ENCODE assay signal across 39 cellular contexts in genomic region chr2:26708457-26708856, GRCh38. TPM values are rescaled to one million over a fixed set of nuclear protein-coding genes. Genes with fewer than 3 reads are reported as not detected.
"Had no signal": no experiment of that assay in that cellular context is flagged by ENCODE, and none has a peak within 500 bp of the region (broad histone marks: within the 10 kb centered on the region; RNA-seq: fewer than 3 reads in every experiment).

No MANE protein-coding gene starts in this region.

- DNase-seq: activated B cell treated with CpG ODN at 0.5 μM for 24 hours; activated CD4-positive, alpha-beta memory T cell treated with anti-CD3 and anti-CD28 coated beads for 36 hours; activated CD4-positive, alpha-beta T cell treated with anti-CD3 and anti-CD28 coated beads for 36 hours; activated CD4-positive, alpha-beta T cell treated with anti-CD3 and anti-CD28 coated beads, Interleukin-2, amount 10 ng/mL, durations not matched to agents 24 days and 14 days; activated CD8-positive, alpha-beta memory T cell treated with anti-CD3 and anti-CD28 coated beads, Interleukin-2, amount 10 ng/mL, durations not matched to agents 7 days and 5 days; activated CD8-positive, alpha-beta memory T cell treated with anti-CD3 and anti-CD28 coated beads, Interleukin-2, amount 50 U/mL, for 4 hours; activated CD8-positive, alpha-beta T cell treated with anti-CD3 and anti-CD28 coated beads, Interleukin-2, amount 10 ng/mL, durations not matched to agents 7 days and 5 days; activated effector memory CD4-positive, alpha-beta T cell treated with anti-CD3 and anti-CD28 coated beads, Interleukin-2, amount 50 U/mL, for 16 hours; activated naive CD4-positive, alpha-beta T cell treated with anti-CD3 and anti-CD28 coated beads for 36 hours; activated naive CD8-positive, alpha-beta T cell treated with anti-CD3 and anti-CD28 coated beads for 36 hours; activated naive CD8-positive, alpha-beta T cell treated with anti-CD3 and anti-CD28 coated beads, Interleukin-2, amount 50 U/mL, for 24 hours; activated T-cell treated with anti-CD3 and anti-CD28 coated beads, Interleukin-2, amount 50 U/mL, for 1 hour; activated T-cell treated with anti-CD3 and anti-CD28 coated beads, Interleukin-2, amount 50 U/mL, for 48 hours; brain microvascular endothelial cell; caudate nucleus; cortex of kidney; dermis blood vessel endothelial cell; effector CD4-positive, alpha-beta T cell; effector memory CD8-positive, alpha-beta T cell; esophagus squamous epithelium; foreskin melanocyte; head of caudate nucleus; SW 1271; T-cell; T1000; WERI-Rb-1 had no signal

- H3K36me3 Mint-ChIP-seq: activated CD4-positive, alpha-beta memory T cell treated with anti-CD3 and anti-CD28 coated beads for 36 hours; activated CD8-positive, alpha-beta memory T cell treated with anti-CD3 and anti-CD28 coated beads, Interleukin-2, amount 10 ng/mL, durations not matched to agents 7 days and 5 days; activated naive CD4-positive, alpha-beta T cell treated with anti-CD3 and anti-CD28 coated beads, Interleukin-2, amount 50 U/mL, for 24 hours; activated naive CD8-positive, alpha-beta T cell treated with anti-CD3 and anti-CD28 coated beads for 36 hours; T-cell had no signal

- H3K4me3 Mint-ChIP-seq: activated B cell treated with CpG ODN at 0.5 μM for 24 hours; activated CD4-positive, alpha-beta memory T cell treated with anti-CD3 and anti-CD28 coated beads for 36 hours; activated CD4-positive, alpha-beta T cell treated with anti-CD3 and anti-CD28 coated beads for 36 hours; activated CD4-positive, alpha-beta T cell treated with anti-CD3 and anti-CD28 coated beads, Interleukin-2, amount 10 ng/mL, durations not matched to agents 24 days and 14 days; activated CD8-positive, alpha-beta memory T cell treated with anti-CD3 and anti-CD28 coated beads, Interleukin-2, amount 10 ng/mL, durations not matched to agents 7 days and 5 days; activated CD8-positive, alpha-beta T cell treated with anti-CD3 and anti-CD28 coated beads, Interleukin-2, amount 10 ng/mL, durations not matched to agents 7 days and 5 days; activated naive CD4-positive, alpha-beta T cell treated with anti-CD3 and anti-CD28 coated beads for 36 hours; activated naive CD4-positive, alpha-beta T cell treated with anti-CD3 and anti-CD28 coated beads, Interleukin-2, amount 50 U/mL, for 24 hours; activated naive CD8-positive, alpha-beta T cell treated with anti-CD3 and anti-CD28 coated beads for 36 hours; activated naive CD8-positive, alpha-beta T cell treated with anti-CD3 and anti-CD28 coated beads, Interleukin-2, amount 50 U/mL, for 24 hours; activated T-helper 1 cell treated with anti-CD3 and anti-CD28 coated beads, Interleukin-12 subunit alpha, Interleukin-12 subunit beta, Interleukin-2, Interleukin-4 antibody, amounts not matched to agents 30 ng/mL and 10 ng/mL and 1 ng/mL, durations not matched to agents 14 hours and 24 hours and 36 hours; effector memory CD8-positive, alpha-beta T cell; T-cell; T-helper 1 cell treated with Interleukin-12 subunit alpha and Interleukin-12 subunit beta and Interleukin-4 antibody, amounts not matched to agents 30 μg/mL and 1 μg/mL, for 36 hours; T-helper 2 cell treated with Interferon-gamma antibody and Interleukin-4, amounts not matched to agents 5 μg/mL and 100 μg/mL, for 36 hours had no signal

- H3K27me3 Mint-ChIP-seq: activated CD4-positive, alpha-beta T cell treated with anti-CD3 and anti-CD28 coated beads for 36 hours; activated CD4-positive, alpha-beta T cell treated with anti-CD3 and anti-CD28 coated beads, Interleukin-2, amount 10 ng/mL, durations not matched to agents 24 days and 14 days; activated naive CD8-positive, alpha-beta T cell treated with anti-CD3 and anti-CD28 coated beads for 36 hours had no signal

- H3K36me3 ChIP-seq: ascending aorta, brain microvascular endothelial cell, esophagus squamous epithelium had no signal

- ATAC-seq: activated CD4-positive, alpha-beta T cell treated with anti-CD3 and anti-CD28 coated beads for 36 hours; activated CD4-positive, CD25-positive, alpha-beta regulatory T cell treated with anti-CD3 and anti-CD28 coated beads, Interleukin-2, amount 50 U/mL, for 24 hours; activated CD8-positive, alpha-beta memory T cell treated with anti-CD3 and anti-CD28 coated beads, Interleukin-2, amount 10 ng/mL, durations not matched to agents 7 days and 5 days; activated CD8-positive, alpha-beta T cell treated with anti-CD3 and anti-CD28 coated beads, Interleukin-2, amount 10 ng/mL, durations not matched to agents 7 days and 5 days; activated naive CD8-positive, alpha-beta T cell treated with anti-CD3 and anti-CD28 coated beads, Interleukin-2, amount 50 U/mL, for 24 hours; effector memory CD8-positive, alpha-beta T cell; T-cell had no signal

- H3K27me3 ChIP-seq: ascending aorta, brain microvascular endothelial cell, esophagus squamous epithelium had no signal

- H3K27ac ChIP-seq: ascending aorta, brain microvascular endothelial cell, epithelial cell of prostate, WERI-Rb-1 had no signal

- H3K4me3 ChIP-seq: ascending aorta, esophagus squamous epithelium had no signal

- H3K9me3 Mint-ChIP-seq: activated B cell treated with CpG ODN at 0.5 μM for 24 hours; activated CD4-positive, alpha-beta memory T cell treated with anti-CD3 and anti-CD28 coated beads for 36 hours; activated CD4-positive, alpha-beta T cell treated with anti-CD3 and anti-CD28 coated beads, Interleukin-2, amount 10 ng/mL, durations not matched to agents 24 days and 14 days; activated naive CD4-positive, alpha-beta T cell treated with anti-CD3 and anti-CD28 coated beads for 36 hours; activated naive CD4-positive, alpha-beta T cell treated with anti-CD3 and anti-CD28 coated beads, Interleukin-2, amount 50 U/mL, for 24 hours; activated naive CD8-positive, alpha-beta T cell treated with anti-CD3 and anti-CD28 coated beads for 36 hours; activated naive CD8-positive, alpha-beta T cell treated with anti-CD3 and anti-CD28 coated beads, Interleukin-2, amount 50 U/mL, for 24 hours; activated T-helper 1 cell treated with anti-CD3 and anti-CD28 coated beads, Interleukin-12 subunit alpha, Interleukin-12 subunit beta, Interleukin-2, Interleukin-4 antibody, amounts not matched to agents 30 ng/mL and 10 ng/mL and 1 ng/mL, durations not matched to agents 14 hours and 24 hours and 36 hours; activated T-helper 2 cell treated with anti-CD3 and anti-CD28 coated beads, Interferon-gamma antibody, Interleukin-2, Interleukin-4, amounts not matched to agents 10 μg/mL and 5 μg/mL and 100 μg/mL, durations not matched to agents 14 hours and 24 hours and 36 hours; effector memory CD8-positive, alpha-beta T cell; T-cell; T-helper 1 cell treated with Interleukin-12 subunit alpha and Interleukin-12 subunit beta and Interleukin-4 antibody, amounts not matched to agents 30 μg/mL and 1 μg/mL, for 36 hours; T-helper 2 cell treated with Interferon-gamma antibody and Interleukin-4, amounts not matched to agents 5 μg/mL and 100 μg/mL, for 36 hours had no signal

- H3K4me1 Mint-ChIP-seq: activated B cell treated with CpG ODN at 0.5 μM for 24 hours; activated CD4-positive, alpha-beta T cell treated with anti-CD3 and anti-CD28 coated beads for 36 hours; activated CD4-positive, alpha-beta T cell treated with anti-CD3 and anti-CD28 coated beads, Interleukin-2, amount 10 ng/mL, durations not matched to agents 24 days and 14 days; activated CD8-positive, alpha-beta memory T cell treated with anti-CD3 and anti-CD28 coated beads, Interleukin-2, amount 10 ng/mL, durations not matched to agents 7 days and 5 days; activated naive CD4-positive, alpha-beta T cell treated with anti-CD3 and anti-CD28 coated beads, Interleukin-2, amount 50 U/mL, for 24 hours; activated naive CD8-positive, alpha-beta T cell treated with anti-CD3 and anti-CD28 coated beads for 36 hours; activated naive CD8-positive, alpha-beta T cell treated with anti-CD3 and anti-CD28 coated beads, Interleukin-2, amount 50 U/mL, for 24 hours; T-cell had no signal

- FAIRE-seq: bronchial epithelial cell, colon, endothelial cell of umbilical vein had no signal

- H3K9me3 ChIP-seq: ascending aorta, esophagus squamous epithelium had no signal

- H3K27ac Mint-ChIP-seq: activated B cell treated with CpG ODN at 0.5 μM for 24 hours; activated CD4-positive, alpha-beta memory T cell treated with anti-CD3 and anti-CD28 coated beads for 36 hours; activated CD4-positive, alpha-beta T cell treated with anti-CD3 and anti-CD28 coated beads for 36 hours; activated CD4-positive, alpha-beta T cell treated with anti-CD3 and anti-CD28 coated beads, Interleukin-2, amount 10 ng/mL, durations not matched to agents 24 days and 14 days; activated CD8-positive, alpha-beta memory T cell treated with anti-CD3 and anti-CD28 coated beads, Interleukin-2, amount 10 ng/mL, durations not matched to agents 7 days and 5 days; activated CD8-positive, alpha-beta T cell treated with anti-CD3 and anti-CD28 coated beads, Interleukin-2, amount 10 ng/mL, durations not matched to agents 7 days and 5 days; activated naive CD4-positive, alpha-beta T cell treated with anti-CD3 and anti-CD28 coated beads for 36 hours; activated naive CD4-positive, alpha-beta T cell treated with anti-CD3 and anti-CD28 coated beads, Interleukin-2, amount 50 U/mL, for 24 hours; activated naive CD8-positive, alpha-beta T cell treated with anti-CD3 and anti-CD28 coated beads for 36 hours; activated naive CD8-positive, alpha-beta T cell treated with anti-CD3 and anti-CD28 coated beads, Interleukin-2, amount 50 U/mL, for 24 hours; activated T-helper 1 cell treated with anti-CD3 and anti-CD28 coated beads, Interleukin-12 subunit alpha, Interleukin-12 subunit beta, Interleukin-2, Interleukin-4 antibody, amounts not matched to agents 30 ng/mL and 10 ng/mL and 1 ng/mL, durations not matched to agents 14 hours and 24 hours and 36 hours; activated T-helper 2 cell treated with anti-CD3 and anti-CD28 coated beads, Interferon-gamma antibody, Interleukin-2, Interleukin-4, amounts not matched to agents 10 μg/mL and 5 μg/mL and 100 μg/mL, durations not matched to agents 14 hours and 24 hours and 36 hours; effector memory CD8-positive, alpha-beta T cell; T-cell; T-helper 1 cell treated with Interleukin-12 subunit alpha and Interleukin-12 subunit beta and Interleukin-4 antibody, amounts not matched to agents 30 μg/mL and 1 μg/mL, for 36 hours; T-helper 2 cell treated with Interferon-gamma antibody and Interleukin-4, amounts not matched to agents 5 μg/mL and 100 μg/mL, for 36 hours had no signal

RNA-seq across cellular contexts. Expression of gene KCNK3, which starts 15.9 kb away (rescaled TPM):
- total RNA-seq: activated B cell treated with CpG ODN at 0.5 μM for 24 hours; activated CD4-positive, alpha-beta memory T cell treated with anti-CD3 and anti-CD28 coated beads for 36 hours; activated CD4-positive, alpha-beta T cell treated with anti-CD3 and anti-CD28 coated beads for 36 hours; activated CD4-positive, alpha-beta T cell treated with anti-CD3 and anti-CD28 coated beads, Interleukin-2, amount 10 ng/mL, durations not matched to agents 24 days and 14 days; activated CD8-positive, alpha-beta memory T cell treated with anti-CD3 and anti-CD28 coated beads for 36 hours; activated CD8-positive, alpha-beta memory T cell treated with anti-CD3 and anti-CD28 coated beads, Interleukin-2, amount 10 ng/mL, durations not matched to agents 7 days and 5 days; activated CD8-positive, alpha-beta T cell treated with anti-CD3 and anti-CD28 coated beads, Interleukin-2, amount 10 ng/mL, durations not matched to agents 7 days and 5 days; activated naive CD4-positive, alpha-beta T cell treated with anti-CD3 and anti-CD28 coated beads for 36 hours; activated naive CD8-positive, alpha-beta T cell treated with anti-CD3 and anti-CD28 coated beads for 36 hours; activated T-helper 1 cell treated with anti-CD3 and anti-CD28 coated beads, Interleukin-12 subunit alpha, Interleukin-12 subunit beta, Interleukin-2, Interleukin-4 antibody, amounts not matched to agents 30 ng/mL and 10 ng/mL and 1 ng/mL, durations not matched to agents 14 hours and 24 hours and 36 hours; activated T-helper 2 cell treated with anti-CD3 and anti-CD28 coated beads, Interferon-gamma antibody, Interleukin-2, Interleukin-4, amounts not matched to agents 10 μg/mL and 5 μg/mL and 100 μg/mL, durations not matched to agents 14 hours and 24 hours and 36 hours; bronchial epithelial cell; endothelial cell of umbilical vein had no signal
- polyA plus RNA-seq: endothelial cell of umbilical vein, fibroblast of lung had no signal
